1 cellular context compared by ENCODE assay signal in genomic region chr14:99756796-99757195, GRCh38.
TF ChIP-seq lines count a peak whose summit lies in the region.

No MANE protein-coding gene starts in this region.

TF ChIP-seq in IMR-90, 13 proteins besides CTCF, POLR2A, EP300 and RAD21:
- no peak for TF ChIP-seq ELK1 (IDR thresholded peaks at IDR 0.05; ENCODE audit: borderline replicate concordance, low read depth, low read length)
- no peak for TF ChIP-seq FOS (IDR thresholded peaks at IDR 0.05; ENCODE audit: low read depth, low read length)
- no peak for TF ChIP-seq MAFK (IDR thresholded peaks at IDR 0.05; ENCODE audit: low read depth, low read length)
- TF ChIP-seq CEBPB (IDR thresholded peaks at IDR 0.05; ENCODE audit: low read depth, low read length): no peak
- no peak for TF ChIP-seq SMC3 (IDR thresholded peaks at IDR 0.05; ENCODE audit: low read depth, low read length)
- no peak for TF ChIP-seq MXI1 (IDR thresholded peaks at IDR 0.05; ENCODE audit: borderline replicate concordance, low read depth, low read length)
- no peak for TF ChIP-seq BHLHE40 (IDR thresholded peaks at IDR 0.05; ENCODE audit: low read depth, low read length)
- TF ChIP-seq RCOR1 (IDR thresholded peaks at IDR 0.05; ENCODE audit: insufficient replicate concordance, low read length): no peak
- TF ChIP-seq CHD1 (IDR thresholded peaks at IDR 0.05; ENCODE audit: low read depth, low read length): no peak
- no peak for TF ChIP-seq MAZ (IDR thresholded peaks at IDR 0.05; ENCODE audit: borderline replicate concordance, low read depth, low read length)
- TF ChIP-seq USF2 (IDR thresholded peaks at IDR 0.05; ENCODE audit: low read depth, low read length): no peak
- TF ChIP-seq NFE2L2 (IDR thresholded peaks at IDR 0.05; ENCODE audit: low read depth, low read length): no peak
- no peak for TF ChIP-seq RFX5 (IDR thresholded peaks at IDR 0.05; ENCODE audit: low read depth, low read length)
